ENCODE assay signal across 2 cellular contexts in the genomic region with DNA sequence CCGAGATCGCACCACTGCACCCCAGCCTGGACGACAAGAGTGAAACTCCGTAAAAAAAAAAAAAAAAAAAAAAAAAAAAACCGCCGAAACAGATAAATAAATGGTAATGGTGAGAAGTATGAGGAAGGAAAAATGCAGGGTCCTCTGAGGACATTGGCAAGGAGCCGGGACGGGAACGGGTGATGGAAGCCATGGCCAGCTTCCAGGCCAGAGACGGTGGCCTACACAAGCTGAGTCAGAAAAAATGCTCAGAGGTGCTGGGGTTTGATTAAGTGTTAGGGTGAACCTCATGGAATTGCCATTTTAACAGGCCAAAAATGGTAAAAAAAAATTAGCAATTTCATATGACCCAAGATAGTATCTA.
TF ChIP-seq lines count a peak whose summit lies in the region.

No MANE protein-coding gene starts in this region.

TF ChIP-seq in GM23338, 12 proteins besides CTCF, POLR2A, EP300 and RAD21 (continues in another document):
- no peak for TF ChIP-seq ZNF331 (CRISPR knock-in tag; IDR thresholded peaks at IDR 0.05; ENCODE audit: low read depth)
- no peak for TF ChIP-seq ZNF114 (CRISPR knock-in tag; IDR thresholded peaks at IDR 0.05)
- no peak for TF ChIP-seq JUNB (IDR thresholded peaks at IDR 0.05; ENCODE audit: unreplicated experiment)
- no peak for TF ChIP-seq CREB1 (CRISPR knock-in tag; IDR thresholded peaks at IDR 0.05; ENCODE audit: low read depth)
- no peak for TF ChIP-seq POLR2AphosphoS5 (IDR thresholded peaks at IDR 0.05; ENCODE audit: low read depth)
- TF ChIP-seq, protein P1, sequence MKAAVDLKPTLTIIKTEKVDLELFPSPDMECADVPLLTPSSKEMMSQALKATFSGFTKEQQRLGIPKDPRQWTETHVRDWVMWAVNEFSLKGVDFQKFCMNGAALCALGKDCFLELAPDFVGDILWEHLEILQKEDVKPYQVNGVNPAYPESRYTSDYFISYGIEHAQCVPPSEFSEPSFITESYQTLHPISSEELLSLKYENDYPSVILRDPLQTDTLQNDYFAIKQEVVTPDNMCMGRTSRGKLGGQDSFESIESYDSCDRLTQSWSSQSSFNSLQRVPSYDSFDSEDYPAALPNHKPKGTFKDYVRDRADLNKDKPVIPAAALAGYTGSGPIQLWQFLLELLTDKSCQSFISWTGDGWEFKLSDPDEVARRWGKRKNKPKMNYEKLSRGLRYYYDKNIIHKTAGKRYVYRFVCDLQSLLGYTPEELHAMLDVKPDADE (IDR thresholded peaks at IDR 0.05) = no peak
- TF ChIP-seq REST (IDR thresholded peaks at IDR 0.05; ENCODE audit: unreplicated experiment) = no peak
- no peak for TF ChIP-seq STAT1 (IDR thresholded peaks at IDR 0.05; ENCODE audit: unreplicated experiment)
- TF ChIP-seq EZH2phosphoT487 (IDR thresholded peaks at IDR 0.05; ENCODE audit: unreplicated experiment) = no peak
- no peak for TF ChIP-seq ZNF462 (CRISPR knock-in tag; IDR thresholded peaks at IDR 0.05)

TF ChIP-seq in H1, 55 proteins besides CTCF, POLR2A, EP300 and RAD21:
- no peak for TF ChIP-seq TAF1 (IDR thresholded peaks at IDR 0.05; ENCODE audit: low read depth, low read length)
